ENCODE assay signal across 22 cellular contexts in the genomic region with DNA sequence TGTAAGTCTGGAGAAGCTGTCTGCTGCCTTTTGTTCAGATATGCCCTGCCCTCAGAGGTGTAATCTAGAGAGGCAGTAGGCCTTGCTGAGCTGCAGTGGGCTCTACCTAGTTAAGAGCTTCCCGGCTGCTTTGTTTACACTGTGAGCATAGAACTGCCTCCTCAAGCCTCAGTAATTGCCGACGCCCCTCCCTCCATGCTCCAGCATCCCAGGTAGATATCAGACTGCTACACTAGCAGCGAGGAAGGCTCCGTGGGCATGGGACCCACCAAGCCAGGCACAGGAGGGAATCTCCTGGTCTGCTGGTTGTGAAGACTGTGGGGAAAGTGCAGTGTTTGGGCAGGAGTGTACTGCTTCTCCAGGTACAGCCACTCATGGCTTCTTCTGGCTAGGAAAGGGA. TPM values are rescaled to one million over a fixed set of nuclear protein-coding genes. Genes with fewer than 3 reads are reported as not detected.
DNase-seq lines count a peak whose midpoint lies in the region; ATAC-seq and TF ChIP-seq lines count a peak whose summit lies in the region.
"Had no signal": no experiment of that assay in that cellular context is flagged by ENCODE, and none has a peak within 500 bp of the region (broad histone marks: within the 10 kb centered on the region; RNA-seq: fewer than 3 reads in every experiment).

No MANE protein-coding gene starts in this region.

- CTCF ChIA-PET in mammary epithelial cell (lab: Charles Lee; ENCODE audit: low non-redundant PET): no interaction called here

- no peak overlapping the region for H3K9ac ChIP-seq in mammary epithelial cell (ENCODE audit: insufficient read depth, low read length)

- intact Hi-C loops in cardiac septum (cut with DNase I) (no loop called here), spleen (cut with DNase I; ENCODE audit: low total_unique reads) (no loop called here), mammary epithelial cell (cut with micrococcal nuclease) (no loop called here)

- H3K27ac ChIP-seq in right atrium auricular region (no peak overlapping the region), spleen (no peak overlapping the region), mammary epithelial cell (ENCODE audit: insufficient read depth, low read depth, low read length) (no peak overlapping the region)
- H3K27ac ChIP-seq: 22Rv1, A549 had no signal

- peaks cover 0 to 10% of the 10 kb centered on the region in 2 donors for H3K9me3 ChIP-seq in right atrium auricular region
- H3K9me3 ChIP-seq in spleen: peaks cover 0 to 16% (median 0%) of the 10 kb centered on the region in 8 donors
- peaks cover 15% of the 10 kb centered on the region for H3K9me3 ChIP-seq in mammary epithelial cell (replicated peaks; ENCODE audit: insufficient read depth, low read length)

- 82 to 96% (median 93%) methylated on average over 5 of the region's 5 CpGs for WGBS in spleen, 5 donors
- WGBS in mammary epithelial cell (ENCODE audit: low coverage, missing lambda C conversion rate): 70% methylated on average over 3 of the region's 5 CpGs

- no TSS peak for BruUV-seq in mammary epithelial cell (replicated peaks; lab: Mats Ljungman, UMichigan)

- in situ Hi-C loops in mammary epithelial cell (cut with MboI; ENCODE audit: low sequenced_read_pairs in 2 of 2): no loop called here

- no peaks in the 10 kb centered on the region for H3K4me1 Mint-ChIP-seq in activated naive CD8-positive, alpha-beta T cell treated with anti-CD3 and anti-CD28 coated beads for 36 hours
- H3K4me1 Mint-ChIP-seq: CD4-positive, alpha-beta memory T cell; GM23338 had no signal

- H3K4me3 Mint-ChIP-seq in activated naive CD8-positive, alpha-beta T cell treated with anti-CD3 and anti-CD28 coated beads for 36 hours: no peak overlapping the region
- H3K4me3 Mint-ChIP-seq: CD4-positive, alpha-beta memory T cell; GM23338; H9 had no signal

- H3K27ac Mint-ChIP-seq in activated naive CD8-positive, alpha-beta T cell treated with anti-CD3 and anti-CD28 coated beads for 36 hours: no peak overlapping the region
- H3K27ac Mint-ChIP-seq: CD4-positive, alpha-beta memory T cell; GM23338 had no signal

- no peak for TF ChIP-seq POLR2A in spleen (IDR thresholded peaks at IDR 0.05)

- peak; percentile 19 for DNase-seq in DMS153 (lab: John Stamatoyannopoulos, UW)
- DNase-seq in DMS153 treated with DMSO at 0.1 percent for 48 hours (lab: John Stamatoyannopoulos, UW; ENCODE audit: unreplicated experiment): no peak
- DNase-seq in cardiac septum (ENCODE audit: low spot score): peak; percentile 56
- DNase-seq in right atrium auricular region (ENCODE audit: low spot score): no peak
- peak; percentile 55 for DNase-seq in spleen
- no peak for DNase-seq in mammary epithelial cell
- no peak for DNase-seq in activated naive CD8-positive, alpha-beta T cell treated with anti-CD3 and anti-CD28 coated beads for 36 hours
- DNase-seq: ACHN; C1 segment of cervical spinal cord; Calu3; CD4-positive, alpha-beta memory T cell; COR-L47; DMS79; EL; GDM1; H9 had no signal

- no peaks in the 10 kb centered on the region for H3K79me2 ChIP-seq in mammary epithelial cell (ENCODE audit: insufficient read depth, low read length)

- peaks cover 25% of the 10 kb centered on the region for H3K27me3 Mint-ChIP-seq in activated naive CD8-positive, alpha-beta T cell treated with anti-CD3 and anti-CD28 coated beads for 36 hours

- H3K4me1 ChIP-seq in right atrium auricular region: peaks cover 0 to 5% of the 10 kb centered on the region in 2 donors
- H3K4me1 ChIP-seq in spleen: no peaks in the 10 kb centered on the region
- H3K4me1 ChIP-seq in mammary epithelial cell (ENCODE audit: insufficient read depth, low read length): no peaks in the 10 kb centered on the region
- H3K4me1 ChIP-seq: A549 had no signal

- no peak overlapping the region for H3K4me2 ChIP-seq in mammary epithelial cell (ENCODE audit: insufficient read depth, low read depth, low read length)
- H3K4me2 ChIP-seq: A549, GM23338 had no signal

- TF ChIP-seq CTCF in right atrium auricular region (IDR thresholded peaks at IDR 0.05) (no peak), spleen (IDR thresholded peaks at IDR 0.05 in 8 of 11, conservative IDR thresholded peaks at IDR 0.05 in 3 of 11) (no peak), mammary epithelial cell (conservative IDR thresholded peaks at IDR 0.05 in 1 of 2, IDR thresholded peaks at IDR 0.05 in 1 of 2; ENCODE audit: extremely low read depth in 1 of 2, insufficient read depth in 1 of 2, low read depth in 1 of 2, low read length in 2 of 2) (no peak)

- H3K36me3 ChIP-seq in right atrium auricular region (no peaks in the 10 kb centered on the region), spleen (no peaks in the 10 kb centered on the region), mammary epithelial cell (ENCODE audit: insufficient read depth, low read length) (no peaks in the 10 kb centered on the region)

- H4K20me1 ChIP-seq in mammary epithelial cell (ENCODE audit: insufficient read depth, low read length): no peaks in the 10 kb centered on the region

- no peaks in the 10 kb centered on the region for H3K36me3 Mint-ChIP-seq in activated naive CD8-positive, alpha-beta T cell treated with anti-CD3 and anti-CD28 coated beads for 36 hours
- H3K36me3 Mint-ChIP-seq: CD4-positive, alpha-beta memory T cell had no signal

- no peak for ATAC-seq in GM19324 (IDR thresholded peaks at IDR 0.05; ENCODE audit: low FRiP score, unreplicated experiment)
- ATAC-seq: A549, GM12878, GM23338, HCT116 had no signal

- no peak overlapping the region for H2AFZ ChIP-seq in mammary epithelial cell (ENCODE audit: low read depth, low read length)
- H2AFZ ChIP-seq: GM23338 had no signal

- no peaks in the 10 kb centered on the region for H3K9me3 Mint-ChIP-seq in activated naive CD8-positive, alpha-beta T cell treated with anti-CD3 and anti-CD28 coated beads for 36 hours

- H3K4me3 ChIP-seq in right atrium auricular region: no peak overlapping the region
- no peak overlapping the region for H3K4me3 ChIP-seq in spleen
- no peak overlapping the region for H3K4me3 ChIP-seq in mammary epithelial cell (replicated peaks in 1 of 3; ENCODE audit: insufficient read depth in 1 of 3, low read depth in 2 of 3, low read length in 3 of 3)
- H3K4me3 ChIP-seq: A549, GM12878, GM23338 had no signal

- dilution Hi-C loops in mammary epithelial cell (cut with HindIII; ENCODE audit: low sequenced_read_pairs): no loop called here

- no peaks in the 10 kb centered on the region for H3K27me3 ChIP-seq in right atrium auricular region
- peaks cover 0 to 5% (median 0%) of the 10 kb centered on the region in 7 donors for H3K27me3 ChIP-seq in spleen (replicated peaks in 1 of 7)
- no peaks in the 10 kb centered on the region for H3K27me3 ChIP-seq in mammary epithelial cell (ENCODE audit: insufficient read depth, low read length)

RNA-seq across cellular contexts. Expression of gene CXCL12, which starts 26.4 kb away (rescaled TPM):
- total RNA-seq in cardiac septum (121 TPM), right atrium auricular region (10 to 100 TPM; 53.8 to 64.0 TPM), spleen (100 to 1,000 TPM; 262 to 549 (median 387) TPM), mammary epithelial cell (under 1 TPM in 1 of 2 donors, not detected in 1; 0.50 TPM)
- polyA plus RNA-seq in spleen (10 to 100 TPM; 22.7 to 64.5 (median 44.7) TPM), mammary epithelial cell (not detected)
- polyA minus RNA-seq in mammary epithelial cell: not detected
- not detected for total RNA-seq in activated naive CD8-positive, alpha-beta T cell treated with anti-CD3 and anti-CD28 coated beads for 36 hours
- total RNA-seq: Calu3; CD4-positive, alpha-beta memory T cell had no signal
- polyA plus RNA-seq: CD4-positive, alpha-beta memory T cell had no signal

Comparison
In these comparisons a context has a peak if more than half of its experiments do, and no peak if none do; other contexts are left out.
1. DNase-seq: peak in DMS153 (single experiment), cardiac septum (single experiment) and spleen (single experiment); none in DMS153 treated with DMSO at 0.1 percent for 48 hours (single experiment), right atrium auricular region (single experiment), mammary epithelial cell (single experiment) and activated naive CD8-positive, alpha-beta T cell treated with anti-CD3 and anti-CD28 coated beads for 36 hours (single experiment).
2. RNA of gene CXCL12, which starts 26.4 kb away (total RNA-seq): 262 to 549 TPM in spleen, 121 TPM in cardiac septum (single experiment) and 53.8 to 64.0 TPM in right atrium auricular region; 0.50 TPM in mammary epithelial cell and not detected in activated naive CD8-positive, alpha-beta T cell treated with anti-CD3 and anti-CD28 coated beads for 36 hours; every median in the first group is over 10 times any median in the second.